Comparison of ENCODE assay signal across 21 cellular contexts in the genomic region with DNA sequence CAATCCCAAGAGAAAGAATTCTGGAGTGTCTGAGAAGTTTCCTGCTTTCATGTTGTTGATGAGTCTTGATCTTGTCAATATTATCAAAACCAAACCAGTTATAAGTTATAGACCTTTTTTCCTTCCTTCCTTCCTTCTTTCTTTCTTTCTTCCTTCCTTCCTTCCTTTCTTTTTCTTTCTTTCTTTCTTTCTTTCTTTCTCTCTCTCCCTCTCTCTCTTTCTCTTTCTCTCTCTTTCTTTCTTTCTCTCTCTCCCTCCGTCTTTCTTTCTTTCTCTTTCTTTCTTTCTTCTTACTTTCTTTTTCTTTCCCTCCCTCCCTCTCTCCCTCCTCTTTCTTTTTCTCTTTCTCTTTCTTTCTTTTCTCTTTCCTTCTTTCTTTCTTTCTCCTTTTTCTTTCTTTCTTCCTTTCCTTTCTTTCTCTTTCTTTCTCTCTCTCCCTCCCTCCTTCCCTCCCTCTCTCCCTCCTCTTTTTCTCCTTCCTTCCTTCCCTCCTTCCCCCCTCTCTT. TPM values are rescaled to one million over a fixed set of nuclear protein-coding genes. Genes with fewer than 3 reads are reported as not detected.
A peak's percentile ranks its signal among the peaks of the same experiment; 100 is the strongest.
DNase-seq lines count a peak whose midpoint lies in the region; ATAC-seq, FAIRE-seq and TF ChIP-seq lines count a peak whose summit lies in the region.
"Had no signal": no experiment of that assay in that cellular context is flagged by ENCODE, and none has a peak within 500 bp of the region (broad histone marks: within the 10 kb centered on the region; RNA-seq: fewer than 3 reads in every experiment).

A gene (minus strand): TSS at position 51 of the 506 bp plus-strand sequence. CDS start 0 bp downstream, at position 51.

- no peaks in the 10 kb centered on the region for H3K9me1 ChIP-seq in K562 (ENCODE audit: control insufficient read depth, insufficient read depth, low read length)

- no peaks in the 10 kb centered on the region for H3K27me3 Mint-ChIP-seq in Calu3 (ENCODE audit: unreplicated experiment)
- H3K27me3 Mint-ChIP-seq in activated naive CD8-positive, alpha-beta T cell treated with anti-CD3 and anti-CD28 coated beads for 36 hours, result peaks cover 37% of the 10 kb centered on the region
- no peaks in the 10 kb centered on the region for H3K27me3 Mint-ChIP-seq in mesothelial cell of epicardium (ENCODE audit: low read depth)

- TF ChIP-seq RAD21 in K562 (CRISPR knock-in tag; conservative IDR thresholded peaks at IDR 0.05 in 1 of 2, IDR thresholded peaks at IDR 0.05 in 1 of 2) (no peak), SK-N-SH (IDR thresholded peaks at IDR 0.05; ENCODE audit: low read length) (no peak)

- TF ChIP-seq EP300 in K562 (IDR thresholded peaks at IDR 0.05; ENCODE audit: low read length), result no peak
- TF ChIP-seq EP300 in SK-N-SH (IDR thresholded peaks at IDR 0.05; ENCODE audit: borderline replicate concordance in 1 of 2, low read depth in 1 of 2, low read length in 1 of 2), result no peak

- H3K9me2 ChIP-seq in SK-N-SH, result 0 out of 2 replicates have a peak, but pooled peaks cover 3% of the 10 kb centered on the region

- no peaks in the 10 kb centered on the region for H3K36me3 Mint-ChIP-seq in Calu3 (ENCODE audit: insufficient read depth, unreplicated experiment)
- no peaks in the 10 kb centered on the region for H3K36me3 Mint-ChIP-seq in activated naive CD8-positive, alpha-beta T cell treated with anti-CD3 and anti-CD28 coated beads for 36 hours
- no peaks in the 10 kb centered on the region for H3K36me3 Mint-ChIP-seq in mesothelial cell of epicardium

- no peak for TF ChIP-seq POLR2A in K562 (conservative IDR thresholded peaks at IDR 0.05)

- H2AFZ ChIP-seq in K562 (ENCODE audit: low read depth, low read length), result no peak within 1 kb of the TSS
- H2AFZ ChIP-seq in osteoblast (ENCODE audit: low read length), result no peak within 1 kb of the TSS
- H2AFZ ChIP-seq in SK-N-SH (ENCODE audit: low read depth), result no peak within 1 kb of the TSS

- DNase-seq in Calu3 (no peak), K562 (ENCODE audit: extremely low read depth in 1 of 4, low spot score in 3 of 4) (no peak), osteoblast (ENCODE audit: insufficient read length, low spot score, missing footprints) (peak; percentile 64), mesothelial cell of epicardium (ENCODE audit: low spot score in 2 of 2, unreplicated experiment in 2 of 2) (no peak), SK-N-SH (no peak)
- no peak for DNase-seq in activated naive CD8-positive, alpha-beta T cell treated with anti-CD3 and anti-CD28 coated beads for 36 hours
- DNase-seq: ACHN; BE2C; C1 segment of cervical spinal cord; Caco-2; CD4-positive, alpha-beta T cell; DMS153; DMS79; GF-D8; GOT3; H7 had no signal

- intact Hi-C loops in Calu3 (cut with micrococcal nuclease; ENCODE audit: unreplicated experiment) (no loop called here), K562 (cut with micrococcal nuclease) (no loop called here)

- no peaks in the 10 kb centered on the region for H3K4me1 ChIP-seq in HEK293 (ENCODE audit: control insufficient read depth, insufficient read depth, low read length)
- H3K4me1 ChIP-seq in K562 (replicated peaks in 1 of 2; ENCODE audit: control insufficient read depth in 2 of 2, insufficient read depth in 2 of 2, low read length in 2 of 2), result peaks cover 0 to 2% of the 10 kb centered on the region in 2 experiments; a peak in 2 of 5 replicates
- no peaks in the 10 kb centered on the region for H3K4me1 ChIP-seq in osteoblast (ENCODE audit: insufficient read depth, low read length)
- no peaks in the 10 kb centered on the region for H3K4me1 ChIP-seq in SK-N-SH (ENCODE audit: control insufficient read depth in 1 of 2, insufficient read depth in 2 of 2, low read depth in 1 of 2, low read length in 1 of 2)
- H3K4me1 ChIP-seq: BE2C, Caco-2 had no signal

- no peaks in the 10 kb centered on the region for H3K36me3 ChIP-seq in HEK293 (ENCODE audit: control insufficient read depth in 2 of 2, insufficient read depth in 1 of 2, low read length in 2 of 2)
- H3K36me3 ChIP-seq in K562 (ENCODE audit: control insufficient read depth, insufficient read depth, low read length), result no peaks in the 10 kb centered on the region
- no peaks in the 10 kb centered on the region for H3K36me3 ChIP-seq in osteoblast (ENCODE audit: insufficient read depth, low read length)
- no peaks in the 10 kb centered on the region for H3K36me3 ChIP-seq in SK-N-SH (replicated peaks in 1 of 2; ENCODE audit: control insufficient read depth in 1 of 2, insufficient read depth in 2 of 2, low read length in 1 of 2)
- H3K36me3 ChIP-seq: BE2C had no signal

- no CpG with 5 or more reads among the region's 1 CpG for WGBS in K562 (ENCODE audit: insufficient coverage, low coverage, missing lambda C conversion rate)
- 5% methylated on average over 1 of the region's 1 CpG for WGBS in SK-N-SH (ENCODE audit: low lambda C conversion rate)

- POLR2A ChIA-PET in HEK293 (lab: Yijun Ruan, JAX), result no interaction called here
- POLR2A ChIA-PET in K562 (lab: Yijun Ruan, JAX), result no interaction called here
- POLR2A ChIA-PET in SK-N-SH (lab: Yijun Ruan, JAX), result no interaction called here

- BruUV-seq in Calu3 (replicated peaks; lab: Mats Ljungman, UMichigan) (no TSS peak), K562 (replicated peaks; lab: Mats Ljungman, UMichigan) (no TSS peak)

- CTCF ChIA-PET in Calu3 (lab: Charles Lee), result interaction anchor here (0.6 kb wide), 1 partner anchor 9 kb away, joined by 7 read pairs; no protein-coding TSS in a partner anchor
- CTCF ChIA-PET in HEK293 (lab: Yijun Ruan, JAX), result no interaction called here
- CTCF ChIA-PET in K562 (lab: Yijun Ruan, JAX; ENCODE audit: low intra/inter-chr PET ratio), result interaction anchor here (0.7 kb wide), 1 partner anchor 10 kb away, joined by 3 read pairs; no protein-coding TSS in a partner anchor
- CTCF ChIA-PET in SK-N-SH (lab: Yijun Ruan, JAX), result no interaction called here

- no peak within 1 kb of the TSS for H3K4me3 ChIP-seq in HEK293 (ENCODE audit: low read depth, low read length)
- no peak within 1 kb of the TSS for H3K4me3 ChIP-seq in K562
- H3K4me3 ChIP-seq in osteoblast (ENCODE audit: insufficient read depth, low read length), result no peak within 1 kb of the TSS
- no peak within 1 kb of the TSS for H3K4me3 ChIP-seq in SK-N-SH (ENCODE audit: low read depth in 2 of 2, low read length in 1 of 2)

- H3K4me2 ChIP-seq in K562 (ENCODE audit: insufficient read depth, low read length) (no peak within 1 kb of the TSS), osteoblast (ENCODE audit: insufficient read depth, low read length) (no peak within 1 kb of the TSS), SK-N-SH (no peak within 1 kb of the TSS)

- H3F3A ChIP-seq in SK-N-SH (replicated peaks; ENCODE audit: insufficient read depth), result no peaks in the 10 kb centered on the region

- H3K9me3 ChIP-seq in HEK293 (ENCODE audit: control insufficient read depth, insufficient read depth, low read depth, low read length) (no peaks in the 10 kb centered on the region), K562 (replicated peaks; ENCODE audit: control insufficient read depth, insufficient read depth, low read depth, low read length) (no peaks in the 10 kb centered on the region), osteoblast (ENCODE audit: low read depth, low read length) (no peaks in the 10 kb centered on the region), SK-N-SH (no peaks in the 10 kb centered on the region)
- H3K9me3 ChIP-seq: BE2C, Caco-2 had no signal

- TF ChIP-seq CTCF in Calu3 (IDR thresholded peaks at IDR 0.05; ENCODE audit: unreplicated experiment) (no peak), HEK293 (tag by site-specific recombination; IDR thresholded peaks at IDR 0.05) (no peak), K562 (IDR thresholded peaks at IDR 0.05 in 2 of 3, conservative IDR thresholded peaks at IDR 0.05 in 1 of 3; ENCODE audit: insufficient read depth in 2 of 3, low read depth in 1 of 3, low read length in 3 of 3) (no peak), osteoblast (IDR thresholded peaks at IDR 0.05; ENCODE audit: extremely low read depth, low read depth, low read length) (no peak), mesothelial cell of epicardium (IDR thresholded peaks at IDR 0.05; ENCODE audit: unreplicated experiment) (no peak), SK-N-SH (IDR thresholded peaks at IDR 0.05) (no peak)

- H4K20me1 ChIP-seq in K562 (replicated peaks; ENCODE audit: control insufficient read depth, insufficient read depth, low read length), result no peaks in the 10 kb centered on the region
- H4K20me1 ChIP-seq in osteoblast (ENCODE audit: insufficient read depth, low read length), result no peaks in the 10 kb centered on the region
- no peaks in the 10 kb centered on the region for H4K20me1 ChIP-seq in SK-N-SH (ENCODE audit: insufficient read depth)

- FAIRE-seq in K562 (lab: Jason Lieb, UNC), result no peak
- FAIRE-seq: A204.1 had no signal

- H3K4me3 Mint-ChIP-seq in Calu3 (ENCODE audit: low read depth, unreplicated experiment) (no peak within 1 kb of the TSS), mesothelial cell of epicardium (no peak within 1 kb of the TSS)
- H3K4me3 Mint-ChIP-seq in activated naive CD8-positive, alpha-beta T cell treated with anti-CD3 and anti-CD28 coated beads for 36 hours, result no peak within 1 kb of the TSS
- H3K4me3 Mint-ChIP-seq: CD4-positive, alpha-beta T cell had no signal

- H3K27ac ChIP-seq in HEK293 (ENCODE audit: extremely low read depth, low read depth, low read length) (no peak within 1 kb of the TSS), K562 (ENCODE audit: extremely low read depth, low read depth, low read length) (no peak within 1 kb of the TSS), osteoblast (ENCODE audit: low read depth, low read length) (no peak within 1 kb of the TSS), SK-N-SH (ENCODE audit: low read depth in 2 of 2, low read length in 1 of 2) (no peak within 1 kb of the TSS)
- H3K27ac ChIP-seq: HL-60 had no signal

- H3K79me2 ChIP-seq in K562 (ENCODE audit: control insufficient read depth, insufficient read depth, low read length) (no peaks in the 10 kb centered on the region), osteoblast (ENCODE audit: insufficient read depth, low read length) (no peaks in the 10 kb centered on the region), SK-N-SH (ENCODE audit: insufficient read depth) (no peaks in the 10 kb centered on the region)

- ATAC-seq in K562, result no peak

- H3K9me3 Mint-ChIP-seq in Calu3 (ENCODE audit: low read depth, unreplicated experiment), result peaks cover 11% of the 10 kb centered on the region
- H3K9me3 Mint-ChIP-seq in activated naive CD8-positive, alpha-beta T cell treated with anti-CD3 and anti-CD28 coated beads for 36 hours, result no peaks in the 10 kb centered on the region
- peaks cover 25% of the 10 kb centered on the region for H3K9me3 Mint-ChIP-seq in mesothelial cell of epicardium
- H3K9me3 Mint-ChIP-seq: CD4-positive, alpha-beta T cell had no signal

- H3K4me1 Mint-ChIP-seq in Calu3 (ENCODE audit: low read depth, unreplicated experiment) (no peaks in the 10 kb centered on the region), mesothelial cell of epicardium (no peaks in the 10 kb centered on the region)
- peaks cover 6% of the 10 kb centered on the region for H3K4me1 Mint-ChIP-seq in activated naive CD8-positive, alpha-beta T cell treated with anti-CD3 and anti-CD28 coated beads for 36 hours

- H3K27me3 ChIP-seq in K562 (ENCODE audit: control insufficient read depth in 2 of 2, insufficient read depth in 2 of 2, low read length in 2 of 2), result peaks cover 0 to 6% of the 10 kb centered on the region in 2 experiments; a peak in 2 of 5 replicates
- no peaks in the 10 kb centered on the region for H3K27me3 ChIP-seq in osteoblast (ENCODE audit: insufficient read depth, low read length)
- H3K27me3 ChIP-seq in SK-N-SH (ENCODE audit: insufficient read depth), result peaks cover 22% of the 10 kb centered on the region; the same call in 1 of the 2 replicates

- in situ Hi-C loops in K562 (cut with MboI), result no loop called here

- H3K27ac Mint-ChIP-seq in Calu3 (ENCODE audit: unreplicated experiment), result peak within 1 kb of the TSS; percentile 56
- H3K27ac Mint-ChIP-seq in activated naive CD8-positive, alpha-beta T cell treated with anti-CD3 and anti-CD28 coated beads for 36 hours, result no peak within 1 kb of the TSS
- H3K27ac Mint-ChIP-seq in mesothelial cell of epicardium, result no peak within 1 kb of the TSS
- H3K27ac Mint-ChIP-seq: CD4-positive, alpha-beta T cell had no signal

- H3K9ac ChIP-seq in K562 (ENCODE audit: insufficient read depth in 1 of 2, low read depth in 2 of 2, low read length in 2 of 2) (no peak within 1 kb of the TSS), SK-N-SH (no peak within 1 kb of the TSS)

RNA-seq across cellular contexts. Expression of the gene that starts here (rescaled TPM):
- total RNA-seq in Calu3 (2022), result not detected in 2 replicates
- total RNA-seq in K562 (2011; cell fraction: chromatin; rRNA removed; ENCODE audit: low replicate concordance), result not detected in 2 replicates
- total RNA-seq in K562 (2011; cell fraction: nucleolus; rRNA removed), result not detected in 2 replicates
- total RNA-seq in K562 (2011; cell fraction: nucleoplasm; rRNA removed), result not detected in 2 replicates
- not detected in 2 replicates for total RNA-seq in K562 (2014; rRNA removed)
- total RNA-seq in K562 (2014; rRNA removed; fragmentation: Illumina TruSeq; extraction: Trizol), result not detected in 2 replicates
- total RNA-seq in K562 (2015; rRNA removed; fragmentation: Illumina TruSeq; extraction: Trizol), result not detected in 2 replicates
- total RNA-seq in K562 (2021), result not detected in 2 replicates
- not detected in 2 replicates for polyA plus RNA-seq in K562 (2011; rRNA removed)
- polyA plus RNA-seq in K562 (2011; cell fraction: cytosol; rRNA removed), result not detected in 2 replicates
- not detected in 2 replicates for polyA plus RNA-seq in K562 (2011; cell fraction: nucleus; rRNA removed)
- not detected in 2 replicates for polyA plus RNA-seq in K562 (2012)
- not detected in 2 replicates for polyA plus RNA-seq in K562 (2014; fragmentation: Illumina TruSeq; extraction: Trizol)
- polyA plus RNA-seq in K562 (2014; fragmentation: Nextera tagmentation; extraction: Ambion mirVana), result not detected
- polyA plus RNA-seq in K562 (2014; rRNA removed), result not detected in 2 replicates
- polyA minus RNA-seq in K562 (2011; rRNA and poly(A)+ RNA removed), result not detected in 2 replicates
- not detected in 2 replicates for polyA minus RNA-seq in K562 (2011; cell fraction: cytosol; rRNA and poly(A)+ RNA removed)
- not detected in 2 replicates for polyA minus RNA-seq in K562 (2011; cell fraction: nucleus; rRNA and poly(A)+ RNA removed)
- not detected in 2 replicates for total RNA-seq in osteoblast
- not detected for total RNA-seq in activated naive CD8-positive, alpha-beta T cell treated with anti-CD3 and anti-CD28 coated beads for 36 hours
- total RNA-seq in mesothelial cell of epicardium, result not detected in 3 replicates
- not detected in 2 replicates for polyA plus RNA-seq in SK-N-SH (2012; rRNA removed)
- polyA plus RNA-seq in SK-N-SH (2012; cell fraction: cytosol; rRNA removed), result not detected in 2 replicates
- not detected in 2 replicates for polyA plus RNA-seq in SK-N-SH (2012; cell fraction: nucleus; rRNA removed)
- total RNA-seq: Caco-2; CD4-positive, alpha-beta T cell; Daoy; H7; HT1080 had no signal

Comparison
In these comparisons a context has a peak if more than half of its experiments do, and no peak if none do; other contexts are left out.
1. Peak in DNase-seq in osteoblast; RNA of the gene not detected or under 1 TPM.
2. CTCF ChIA-PET loops: an anchor here in Calu3 (0.6 kb wide) and K562 (0.7 kb wide); none called in HEK293 and SK-N-SH.